ENCODE assay signal across 8 cellular contexts in the genomic region with DNA sequence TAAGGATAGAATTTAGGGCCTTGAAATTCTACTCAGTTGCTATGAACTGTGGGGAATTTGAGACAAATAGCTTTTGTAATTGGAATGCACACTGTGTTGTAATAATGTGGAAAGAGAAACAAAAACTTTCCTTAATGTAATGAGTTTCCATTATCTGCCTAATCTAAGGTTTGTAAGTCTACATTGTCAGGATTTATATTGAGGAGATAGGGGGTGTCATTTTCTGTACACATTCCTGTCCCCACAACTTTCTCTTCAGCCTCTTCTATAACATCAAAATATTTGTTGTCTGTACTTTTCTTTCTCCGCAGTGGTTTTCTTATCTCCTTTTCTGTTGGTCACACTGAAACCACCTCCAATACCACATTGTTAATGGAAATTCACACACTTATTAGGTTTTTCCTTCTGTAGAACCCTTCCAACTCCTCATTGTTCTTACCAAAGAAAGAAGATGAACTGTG. TPM values are rescaled to one million over a fixed set of nuclear protein-coding genes. Genes with fewer than 3 reads are reported as not detected.
A peak's percentile ranks its signal among the peaks of the same experiment; 100 is the strongest.
DNase-seq lines count a peak whose midpoint lies in the region; ATAC-seq, FAIRE-seq and TF ChIP-seq lines count a peak whose summit lies in the region.

No MANE protein-coding gene starts in this region.

- ATAC-seq in PC-3: no peak
- no peak for ATAC-seq in GM18519 (IDR thresholded peaks at IDR 0.05; ENCODE audit: low FRiP score, unreplicated experiment)
- no peak for ATAC-seq in GM18505 (IDR thresholded peaks at IDR 0.05; ENCODE audit: unreplicated experiment)

- peaks cover 9% of the 10 kb centered on the region; the same call in 1 of the 2 replicates for H3K79me2 ChIP-seq in PC-3 (ENCODE audit: low read length)
- H3K79me2 ChIP-seq in osteoblast (ENCODE audit: insufficient read depth, low read length): peaks cover 24% of the 10 kb centered on the region

- H3F3A ChIP-seq in PC-3 (ENCODE audit: low read length, unreplicated experiment): peaks cover 44% of the 10 kb centered on the region

- no TSS peak for BruUV-seq in PC-3 (replicated peaks; lab: Mats Ljungman, UMichigan)

- H3K36me3 ChIP-seq in BLaER1 treated with 17β-estradiol and CSF1 and Interleukin-3, amounts not matched to agents 10 nM and 100 nM: peaks cover 53 to 88% (median 62%) of the 10 kb centered on the region in 11 experiments
- H3K36me3 ChIP-seq in PC-3 (ENCODE audit: low read depth, low read length): peaks cover 2% of the 10 kb centered on the region; the same call in 1 of the 2 replicates
- H3K36me3 ChIP-seq in osteoblast (ENCODE audit: insufficient read depth, low read length): peaks cover 26% of the 10 kb centered on the region

- FAIRE-seq in GM12891 (lab: Jason Lieb, UNC): no peak

- POLR2A ChIA-PET in PC-3 (lab: Charles Lee; ENCODE audit: unreplicated experiment): interaction anchor here (0.6 to 0.7 kb wide), 2 partner anchors 210 to 311 kb away, joined by 4 to 19 read pairs; no protein-coding TSS in a partner anchor

- peak overlapping the region; percentile 71 to 94 (median 82) for H3K4me2 ChIP-seq in BLaER1 treated with 17β-estradiol and CSF1 and Interleukin-3, amounts not matched to agents 10 nM and 100 nM
- peak overlapping the region; percentile 69 for H3K4me2 ChIP-seq in PC-3 (ENCODE audit: low read length)
- H3K4me2 ChIP-seq in osteoblast (ENCODE audit: insufficient read depth, low read length): peak overlapping the region; percentile 75

- no peaks in the 10 kb centered on the region for H3K9me2 ChIP-seq in PC-3 (replicated peaks; ENCODE audit: low read length)

- H2AFZ ChIP-seq in PC-3 (ENCODE audit: low read length) (peak overlapping the region; percentile 9), osteoblast (ENCODE audit: low read length) (no peak overlapping the region)

- H3K27me3 ChIP-seq in BLaER1 treated with 17β-estradiol and CSF1 and Interleukin-3, amounts not matched to agents 10 nM and 100 nM: no peaks in the 10 kb centered on the region
- no peaks in the 10 kb centered on the region for H3K27me3 ChIP-seq in PC-3 (ENCODE audit: low read length)
- no peaks in the 10 kb centered on the region for H3K27me3 ChIP-seq in osteoblast (ENCODE audit: insufficient read depth, low read length)

- CTCF ChIA-PET in PC-3 (lab: Charles Lee): interaction anchor here (0.5 to 2.2 kb wide), 12 partner anchors 40 to 1126 kb away, joined by 3 to 17 read pairs (median 4); no protein-coding TSS in a partner anchor

- peaks cover 63 to 82% (median 73%) of the 10 kb centered on the region in 10 experiments for H3K4me1 ChIP-seq in BLaER1 treated with 17β-estradiol and CSF1 and Interleukin-3, amounts not matched to agents 10 nM and 100 nM
- peaks cover 73% of the 10 kb centered on the region for H3K4me1 ChIP-seq in PC-3 (ENCODE audit: insufficient read depth, low read length)
- H3K4me1 ChIP-seq in osteoblast (ENCODE audit: insufficient read depth, low read length): peaks cover 62% of the 10 kb centered on the region

- TF ChIP-seq CTCF in PC-3 (conservative IDR thresholded peaks at IDR 0.05; ENCODE audit: low read depth, low read length) (no peak), osteoblast (IDR thresholded peaks at IDR 0.05; ENCODE audit: extremely low read depth, low read depth, low read length) (no peak)

- intact Hi-C loops in PC-3 (cut with micrococcal nuclease): loop anchor here (1.0 kb wide), 1 partner anchor 302 kb away; no protein-coding TSS in a partner anchor

- H4K20me1 ChIP-seq in BLaER1 treated with 17β-estradiol and CSF1 and Interleukin-3, amounts not matched to agents 10 nM and 100 nM: no peaks in the 10 kb centered on the region
- H4K20me1 ChIP-seq in PC-3 (ENCODE audit: low read length) (no peaks in the 10 kb centered on the region), osteoblast (ENCODE audit: insufficient read depth, low read length) (no peaks in the 10 kb centered on the region)

- H3K9ac ChIP-seq in BLaER1 treated with 17β-estradiol and CSF1 and Interleukin-3, amounts not matched to agents 10 nM and 100 nM: peak overlapping the region; percentile 66 to 89 (median 73)
- peak overlapping the region; percentile 24 for H3K9ac ChIP-seq in PC-3 (ENCODE audit: low read length)

- peak overlapping the region; percentile 76 to 98 (median 91) for H3K27ac ChIP-seq in BLaER1 treated with 17β-estradiol and CSF1 and Interleukin-3, amounts not matched to agents 10 nM and 100 nM
- peak overlapping the region; percentile 72 for H3K27ac ChIP-seq in PC-3 (ENCODE audit: low read length)
- peak overlapping the region; percentile 70 for H3K27ac ChIP-seq in osteoblast (ENCODE audit: low read depth, low read length)

- H3K4me3 ChIP-seq in BLaER1 treated with 17β-estradiol and CSF1 and Interleukin-3, amounts not matched to agents 10 nM and 100 nM: peak overlapping the region in 6 of 10 experiments; percentile 5 to 36 (median 31); a peak in 7 of 20 replicates
- H3K4me3 ChIP-seq in PC-3 (ENCODE audit: low read length) (peak overlapping the region; percentile 31), osteoblast (ENCODE audit: insufficient read depth, low read length) (peak overlapping the region; percentile 35)

- DNase-seq in PC-3 (no peak), dermis microvascular lymphatic vessel endothelial cell (ENCODE audit: low read depth in 2 of 2) (peak; percentile 33 to 55), osteoblast (ENCODE audit: insufficient read length, low spot score, missing footprints) (no peak), GM12891 (ENCODE audit: insufficient read length, low spot score) (no peak), inferior parietal cortex (ENCODE audit: extremely low spot score) (no peak)

- TF ChIP-seq POLR2A in GM12891 (IDR thresholded peaks at IDR 0.05; ENCODE audit: low read depth, low read length) (no peak), GM18505 (IDR thresholded peaks at IDR 0.05; ENCODE audit: borderline replicate concordance, extremely low read depth, insufficient read depth, insufficient read length) (no peak)

- H3K9me3 ChIP-seq in BLaER1 treated with 17β-estradiol and CSF1 and Interleukin-3, amounts not matched to agents 10 nM and 100 nM (replicated peaks in 1 of 11): peaks cover 0 to 16% (median 4%) of the 10 kb centered on the region in 11 experiments; a peak in 7 of 22 replicates
- H3K9me3 ChIP-seq in PC-3 (ENCODE audit: low read length) (no peaks in the 10 kb centered on the region), osteoblast (ENCODE audit: low read depth, low read length) (no peaks in the 10 kb centered on the region)

TF ChIP-seq in GM12891, 5 proteins besides CTCF, POLR2A, EP300 and RAD21:
- no peak for TF ChIP-seq POLR2AphosphoS5 (IDR thresholded peaks at IDR 0.05; ENCODE audit: low read depth, low read length)
- TF ChIP-seq SPI1 (IDR thresholded peaks at IDR 0.05; ENCODE audit: low read depth, low read length): no peak
- TF ChIP-seq POU2F2 (IDR thresholded peaks at IDR 0.05; ENCODE audit: low read depth, low read length): no peak
- TF ChIP-seq TAF1 (IDR thresholded peaks at IDR 0.05; ENCODE audit: low read depth, low read length): no peak
- no peak for TF ChIP-seq PAX5 (IDR thresholded peaks at IDR 0.05; ENCODE audit: insufficient read depth, low read length, severe bottlenecking)

RNA-seq across cellular contexts. Expression of gene ARID5B, which starts 41.5 kb away (rescaled TPM):
- total RNA-seq in PC-3 (2014; rRNA removed): 24.5 and 26.4 TPM in 2 replicates
- 9.4 and 11.6 TPM in 2 replicates for total RNA-seq in dermis microvascular lymphatic vessel endothelial cell
- total RNA-seq in osteoblast: 88.4 and 94.1 TPM in 2 replicates
- 1.9 TPM for polyA plus RNA-seq in GM12891 (2012; ENCODE audit: low read depth, missing spikeins)

Comparison
In these comparisons a context has a peak if more than half of its experiments do, and no peak if none do; other contexts are left out.
1. DNase-seq: peak in dermis microvascular lymphatic vessel endothelial cell (2 of 2); none in PC-3 (single experiment), osteoblast (single experiment), GM12891 (single experiment) and inferior parietal cortex (single experiment).
2. Peak in every context shown above with its lines, with median percentiles within 50 percentile points of each other: H3K27ac ChIP-seq, H3K4me2 ChIP-seq and H3K4me3 ChIP-seq.